Comparison of ENCODE assay signal across 10 cellular contexts in the genomic region with DNA sequence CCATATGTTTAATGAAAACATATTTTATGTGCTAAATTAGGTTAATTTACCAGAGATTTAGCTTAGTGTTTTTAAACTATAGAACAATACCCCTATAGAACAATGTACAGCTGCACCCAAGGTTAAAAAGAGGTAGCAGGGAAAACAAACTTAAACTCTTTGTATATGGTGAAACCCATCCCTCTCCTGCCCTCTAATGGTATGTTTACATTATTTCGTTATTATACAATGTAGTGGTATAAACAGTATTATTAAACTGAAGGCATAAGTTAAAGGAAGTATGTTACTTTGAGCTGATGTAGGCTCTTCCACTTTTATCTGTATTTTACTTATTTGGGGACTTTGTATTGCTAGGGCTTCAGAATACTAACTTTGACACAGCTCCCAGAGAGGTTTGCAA. TPM values are rescaled to one million over a fixed set of nuclear protein-coding genes. Genes with fewer than 3 reads are reported as not detected.
A peak's percentile ranks its signal among the peaks of the same experiment; 100 is the strongest.
DNase-seq lines count a peak whose midpoint lies in the region; ATAC-seq, FAIRE-seq and TF ChIP-seq lines count a peak whose summit lies in the region.
"Had no signal": no experiment of that assay in that cellular context is flagged by ENCODE, and none has a peak within 500 bp of the region (broad histone marks: within the 10 kb centered on the region; RNA-seq: fewer than 3 reads in every experiment).

No MANE protein-coding gene starts in this region.

- no peak for DNase-seq in CD4-positive, alpha-beta T cell
- DNase-seq in GM18507 (ENCODE audit: extremely low spot score, insufficient read length, low read depth) (no peak), NCI-H748 treated with DMSO at 0.1 percent for 48 hours (lab: John Stamatoyannopoulos, UW) (peak; percentile 5), dermis blood vessel endothelial cell (peak; percentile 35), vagina (ENCODE audit: extremely low spot score in 2 of 2) (no peak), NCI-H1092 treated with DMSO at 0.1 percent for 48 hours (lab: John Stamatoyannopoulos, UW) (no peak)
- DNase-seq: effector CD8-positive, alpha-beta T cell had no signal

- FAIRE-seq in GM18507 (lab: Jason Lieb, UNC) = peak; percentile 56

- H3K27me3 ChIP-seq in CD4-positive, alpha-beta T cell (ENCODE audit: control insufficient read depth, insufficient read depth, low read length) = no peaks in the 10 kb centered on the region
- no peaks in the 10 kb centered on the region for H3K27me3 ChIP-seq in vagina

- TF ChIP-seq CTCF in CD4-positive, alpha-beta T cell (IDR thresholded peaks at IDR 0.05) = no peak
- TF ChIP-seq CTCF in vagina (IDR thresholded peaks at IDR 0.05) = no peak

- no peak overlapping the region for H3K27ac Mint-ChIP-seq in CD4-positive, alpha-beta T cell
- H3K27ac Mint-ChIP-seq: stimulated activated memory B cell treated with anti-CD40 and anti-IgM and Interleukin-4, amounts not matched to agents 10 μg/mL and 1 μg/mL and 100 μg/mL, for 72 hours had no signal

- peak; percentile 49 for ATAC-seq in CD4-positive, alpha-beta T cell (ENCODE audit: poor library complexity)
- no peak for ATAC-seq in HG03432 (IDR thresholded peaks at IDR 0.05; ENCODE audit: unreplicated experiment)
- no peak for ATAC-seq in HG03521 (IDR thresholded peaks at IDR 0.05; ENCODE audit: unreplicated experiment)
- ATAC-seq: stimulated activated memory B cell treated with anti-CD40 and anti-IgM and Interleukin-4, amounts not matched to agents 10 μg/mL and 1 μg/mL and 100 μg/mL, for 72 hours had no signal

- H3K9me3 ChIP-seq in CD4-positive, alpha-beta T cell (ENCODE audit: control insufficient read depth, low read length) = no peaks in the 10 kb centered on the region
- no peaks in the 10 kb centered on the region for H3K9me3 ChIP-seq in vagina

- H3K4me1 Mint-ChIP-seq in CD4-positive, alpha-beta T cell (ENCODE audit: low read depth) = no peaks in the 10 kb centered on the region
- H3K4me1 Mint-ChIP-seq: stimulated activated memory B cell treated with anti-CD40 and anti-IgM and Interleukin-4, amounts not matched to agents 10 μg/mL and 1 μg/mL and 100 μg/mL, for 72 hours had no signal

- H3K36me3 ChIP-seq in vagina = peaks cover 0 to 13% of the 10 kb centered on the region in 2 donors

- no peak overlapping the region for H3K4me3 Mint-ChIP-seq in CD4-positive, alpha-beta T cell
- H3K4me3 Mint-ChIP-seq: stimulated activated memory B cell treated with anti-CD40 and anti-IgM and Interleukin-4, amounts not matched to agents 10 μg/mL and 1 μg/mL and 100 μg/mL, for 72 hours had no signal

- H3K9me3 Mint-ChIP-seq in CD4-positive, alpha-beta T cell = no peaks in the 10 kb centered on the region
- H3K9me3 Mint-ChIP-seq: stimulated activated memory B cell treated with anti-CD40 and anti-IgM and Interleukin-4, amounts not matched to agents 10 μg/mL and 1 μg/mL and 100 μg/mL, for 72 hours had no signal

- intact Hi-C loops in CD4-positive, alpha-beta T cell (cut with DNase I, micrococcal nuclease) = no loop called here
- intact Hi-C loops in vagina (cut with DNase I) = no loop called here

- H3K4me3 ChIP-seq in vagina = no peak overlapping the region

- peaks cover 22% of the 10 kb centered on the region for H3K36me3 Mint-ChIP-seq in CD4-positive, alpha-beta T cell (ENCODE audit: low read depth)

- no peaks in the 10 kb centered on the region for H3K4me1 ChIP-seq in vagina

- H3K27ac ChIP-seq in CD4-positive, alpha-beta T cell (ENCODE audit: low read depth, low read length) = no peak overlapping the region
- H3K27ac ChIP-seq in vagina = no peak overlapping the region

- no peaks in the 10 kb centered on the region for H3K27me3 Mint-ChIP-seq in CD4-positive, alpha-beta T cell
- H3K27me3 Mint-ChIP-seq: stimulated activated memory B cell treated with anti-CD40 and anti-IgM and Interleukin-4, amounts not matched to agents 10 μg/mL and 1 μg/mL and 100 μg/mL, for 72 hours had no signal

- TF ChIP-seq POLR2A in vagina (IDR thresholded peaks at IDR 0.05) = no peak

- POLR2A ChIA-PET in CD4-positive, alpha-beta T cell (lab: Charles Lee) = interaction anchor here (0.8 to 1.2 kb wide), 2 partner anchors 96 to 123 kb away, joined by 3 to 4 read pairs; a partner anchor contains a TSS

- CTCF ChIA-PET in CD4-positive, alpha-beta T cell (lab: Charles Lee) = interaction anchor here (0.8 kb wide), 1 partner anchor 30 kb away, joined by 3 read pairs; no protein-coding TSS in a partner anchor

RNA-seq across cellular contexts. Expression of a gene that starts 16.7 kb away (rescaled TPM):
- total RNA-seq in CD4-positive, alpha-beta T cell = under 1 TPM; 0.11 to 0.16 TPM
- total RNA-seq in dermis blood vessel endothelial cell = 0.17 and 1.2 TPM in 2 replicates
- total RNA-seq in vagina = 0.74 TPM

Comparison
In these comparisons a context has a peak if more than half of its experiments do, and no peak if none do; other contexts are left out.
1. DNase-seq: peak in NCI-H748 treated with DMSO at 0.1 percent for 48 hours (single experiment) and dermis blood vessel endothelial cell (single experiment); none in CD4-positive, alpha-beta T cell (0 of 10), GM18507 (single experiment), vagina (0 of 2) and NCI-H1092 treated with DMSO at 0.1 percent for 48 hours (single experiment).